Comparison of ENCODE assay signal across 20 cellular contexts in genomic region chr11:12123177-12123576, GRCh38. TPM values are rescaled to one million over a fixed set of nuclear protein-coding genes. Genes with fewer than 3 reads are reported as not detected.
DNase-seq lines count a peak whose midpoint lies in the region; ATAC-seq and TF ChIP-seq lines count a peak whose summit lies in the region.
"Had no signal": no experiment of that assay in that cellular context is flagged by ENCODE, and none has a peak within 500 bp of the region (broad histone marks: within the 10 kb centered on the region; RNA-seq: fewer than 3 reads in every experiment).

No MANE protein-coding gene starts in this region.

- 50% methylated on average over 1 of the region's 1 CpG for WGBS in smooth muscle cell (ENCODE audit: low lambda C conversion rate)
- WGBS in thyroid gland, 2 donors, result 98 to 100% methylated on average over 1 of the region's 1 CpG

- TF ChIP-seq CTCF in ascending aorta (IDR thresholded peaks at IDR 0.05) (no peak), fibroblast of the aortic adventitia (IDR thresholded peaks at IDR 0.05; ENCODE audit: insufficient read depth, low read length) (no peak), smooth muscle cell (IDR thresholded peaks at IDR 0.05; ENCODE audit: borderline replicate concordance, insufficient read depth, poor library complexity, severe bottlenecking) (no peak), thyroid gland (IDR thresholded peaks at IDR 0.05) (no peak)

- H3K27me3 Mint-ChIP-seq in activated T-helper 17 cell treated with anti-CD3 and anti-CD28 coated beads, Interleukin-2, amount 50 U/mL, for 72 hours, result no peaks in the 10 kb centered on the region
- H3K27me3 Mint-ChIP-seq: activated T-cell treated with anti-CD3 and anti-CD28 coated beads, Interleukin-2, amount 50 U/mL, for 24 hours had no signal

- H3K9me3 Mint-ChIP-seq in activated T-helper 17 cell treated with anti-CD3 and anti-CD28 coated beads, Interleukin-2, amount 50 U/mL, for 72 hours, result no peaks in the 10 kb centered on the region
- H3K9me3 Mint-ChIP-seq: activated T-cell treated with anti-CD3 and anti-CD28 coated beads, Interleukin-2, amount 50 U/mL, for 24 hours; nephron; stimulated activated effector memory CD8-positive, alpha-beta T cell treated with anti-CD3 and anti-CD28 coated beads, Interleukin-12 subunit alpha, Interleukin-12 subunit beta, amount 100 ng/mL, for 72 hours; T-helper 1 cell treated with Interleukin-12 subunit alpha and Interleukin-12 subunit beta and Interleukin-4 antibody, amounts not matched to agents 30 μg/mL and 1 μg/mL, for 36 hours had no signal

- no peak overlapping the region for H3K27ac Mint-ChIP-seq in activated T-helper 17 cell treated with anti-CD3 and anti-CD28 coated beads, Interleukin-2, amount 50 U/mL, for 72 hours
- H3K27ac Mint-ChIP-seq: activated T-cell treated with anti-CD3 and anti-CD28 coated beads, Interleukin-2, amount 50 U/mL, for 24 hours; T-helper 1 cell treated with Interleukin-12 subunit alpha and Interleukin-12 subunit beta and Interleukin-4 antibody, amounts not matched to agents 30 μg/mL and 1 μg/mL, for 36 hours had no signal

- peak overlapping the region; percentile 63 for H3K4me2 ChIP-seq in smooth muscle cell

- peaks cover 29% of the 10 kb centered on the region for H3K4me1 Mint-ChIP-seq in activated T-helper 17 cell treated with anti-CD3 and anti-CD28 coated beads, Interleukin-2, amount 50 U/mL, for 72 hours

- H3K9me3 ChIP-seq in ascending aorta, result no peaks in the 10 kb centered on the region
- H3K9me3 ChIP-seq in smooth muscle cell (replicated peaks; ENCODE audit: low read depth), result no peaks in the 10 kb centered on the region
- H3K9me3 ChIP-seq in thyroid gland, result no peaks in the 10 kb centered on the region

- peak overlapping the region in 1 of 2 donors; percentile 12 for H3K4me3 ChIP-seq in ascending aorta
- H3K4me3 ChIP-seq in fibroblast of the aortic adventitia (ENCODE audit: low read depth, low read length), result no peak overlapping the region
- no peak overlapping the region for H3K4me3 ChIP-seq in smooth muscle cell
- H3K4me3 ChIP-seq in thyroid gland (replicated peaks in 1 of 3), result no peak overlapping the region

- no peak overlapping the region for H3K4me3 Mint-ChIP-seq in activated T-helper 17 cell treated with anti-CD3 and anti-CD28 coated beads, Interleukin-2, amount 50 U/mL, for 72 hours
- H3K4me3 Mint-ChIP-seq: activated T-cell treated with anti-CD3 and anti-CD28 coated beads, Interleukin-2, amount 50 U/mL, for 24 hours; nephron; stimulated activated effector memory CD8-positive, alpha-beta T cell treated with anti-CD3 and anti-CD28 coated beads, Interleukin-12 subunit alpha, Interleukin-12 subunit beta, amount 100 ng/mL, for 72 hours; T-helper 1 cell treated with Interleukin-12 subunit alpha and Interleukin-12 subunit beta and Interleukin-4 antibody, amounts not matched to agents 30 μg/mL and 1 μg/mL, for 36 hours had no signal

- intact Hi-C loops in ascending aorta (cut with DNase I) (loop anchor here (5.0 kb wide), 1 partner anchor 114 kb away; no protein-coding TSS in a partner anchor), thyroid gland (cut with DNase I) (no loop called here)

- peaks cover 11 to 27% of the 10 kb centered on the region in 2 donors for H3K36me3 ChIP-seq in ascending aorta
- H3K36me3 ChIP-seq in smooth muscle cell (ENCODE audit: low read depth), result no peaks in the 10 kb centered on the region
- H3K36me3 ChIP-seq in thyroid gland, result no peaks in the 10 kb centered on the region

- DNase-seq in GM04503 (ENCODE audit: low read depth) (peak; percentile 37), ascending aorta (ENCODE audit: low spot score in 2 of 2) (no peak), fibroblast of the aortic adventitia (ENCODE audit: low read depth) (peak; percentile 73), smooth muscle cell (lab: John Stamatoyannopoulos, UW; ENCODE audit: unreplicated experiment) (no peak), HPDE6-E6E7 (ENCODE audit: extremely low spot score) (no peak), thyroid gland (no peak), islet precursor cell (no peak)
- DNase-seq: activated CD4-positive, CD25-positive, alpha-beta regulatory T cell treated with anti-CD3 and anti-CD28 coated beads, Interleukin-2, amount 50 U/mL, for 72 hours; activated T-cell treated with anti-CD3 and anti-CD28 coated beads, Interleukin-2, amount 50 U/mL, for 24 hours; amygdala; effector CD4-positive, alpha-beta T cell; hypothalamus; NCI-H1105; right cardiac atrium; stimulated activated CD4-positive, alpha-beta T cell treated with anti-CD3 and anti-CD28 coated beads, Interleukin-4, amount 100 ng/mL, for 4 hours had no signal

- peaks cover 68% of the 10 kb centered on the region for H3K79me2 ChIP-seq in smooth muscle cell (ENCODE audit: low read depth)

- no peaks in the 10 kb centered on the region for H3K36me3 Mint-ChIP-seq in activated T-helper 17 cell treated with anti-CD3 and anti-CD28 coated beads, Interleukin-2, amount 50 U/mL, for 72 hours (ENCODE audit: low read depth)
- H3K36me3 Mint-ChIP-seq: stimulated activated effector memory CD8-positive, alpha-beta T cell treated with anti-CD3 and anti-CD28 coated beads, Interleukin-12 subunit alpha, Interleukin-12 subunit beta, amount 100 ng/mL, for 72 hours had no signal

- ATAC-seq in activated T-helper 17 cell treated with anti-CD3 and anti-CD28 coated beads, Interleukin-2, amount 50 U/mL, for 72 hours (replicated peaks), result no peak
- ATAC-seq: stimulated activated effector memory CD8-positive, alpha-beta T cell treated with anti-CD3 and anti-CD28 coated beads, Interleukin-12 subunit alpha, Interleukin-12 subunit beta, amount 100 ng/mL, for 72 hours had no signal

- peaks cover 28% of the 10 kb centered on the region for H4K20me1 ChIP-seq in smooth muscle cell (ENCODE audit: low read depth)

- peak overlapping the region; percentile 30 to 92 for H3K27ac ChIP-seq in ascending aorta
- H3K27ac ChIP-seq in smooth muscle cell (ENCODE audit: low read depth), result peak overlapping the region; percentile 94
- no peak overlapping the region for H3K27ac ChIP-seq in thyroid gland

- peaks cover 55% of the 10 kb centered on the region for H3F3A ChIP-seq in smooth muscle cell (ENCODE audit: low read depth)

- peaks cover 33 to 89% of the 10 kb centered on the region in 2 donors for H3K4me1 ChIP-seq in ascending aorta
- peaks cover 48% of the 10 kb centered on the region for H3K4me1 ChIP-seq in smooth muscle cell (ENCODE audit: low read depth)
- peaks cover 0 to 22% of the 10 kb centered on the region in 2 donors for H3K4me1 ChIP-seq in thyroid gland

- H2AFZ ChIP-seq in smooth muscle cell (ENCODE audit: low read depth), result no peak overlapping the region

- TF ChIP-seq POLR2A in thyroid gland (IDR thresholded peaks at IDR 0.05), result no peak

- H3K9ac ChIP-seq in smooth muscle cell (ENCODE audit: low read depth), result peak overlapping the region; percentile 79

- H3K27me3 ChIP-seq in ascending aorta, result no peaks in the 10 kb centered on the region
- H3K27me3 ChIP-seq in smooth muscle cell (ENCODE audit: low read depth), result no peaks in the 10 kb centered on the region
- no peaks in the 10 kb centered on the region for H3K27me3 ChIP-seq in thyroid gland

RNA-seq across cellular contexts. Expression of gene MICAL2, which starts 12.8 kb away (rescaled TPM):
- total RNA-seq in ascending aorta (237 TPM), fibroblast of the aortic adventitia (ENCODE audit: low replicate concordance) (31.9 and 146 TPM in 2 replicates), smooth muscle cell (278 and 287 TPM in 2 replicates), thyroid gland (10 to 100 TPM; 27.4 to 63.6 (median 51.9) TPM)
- 158 and 161 TPM in 2 replicates for polyA plus RNA-seq in smooth muscle cell
- total RNA-seq in activated T-helper 17 cell treated with anti-CD3 and anti-CD28 coated beads, Interleukin-2, amount 50 U/mL, for 72 hours, result 100 to 1,000 TPM; 127 to 253 TPM
- total RNA-seq: OCI-LY7 had no signal

Comparison
In these comparisons a context has a peak if more than half of its experiments do, and no peak if none do; other contexts are left out.
1. DNase-seq: peak in GM04503 (single experiment) and fibroblast of the aortic adventitia (single experiment); none in ascending aorta (0 of 2), smooth muscle cell (single experiment), HPDE6-E6E7 (single experiment), thyroid gland (0 of 2) and islet precursor cell (single experiment).
2. H3K27ac ChIP-seq: peak in ascending aorta (2 of 2) and smooth muscle cell (single experiment); none in thyroid gland (0 of 3).